In the genomic region with DNA sequence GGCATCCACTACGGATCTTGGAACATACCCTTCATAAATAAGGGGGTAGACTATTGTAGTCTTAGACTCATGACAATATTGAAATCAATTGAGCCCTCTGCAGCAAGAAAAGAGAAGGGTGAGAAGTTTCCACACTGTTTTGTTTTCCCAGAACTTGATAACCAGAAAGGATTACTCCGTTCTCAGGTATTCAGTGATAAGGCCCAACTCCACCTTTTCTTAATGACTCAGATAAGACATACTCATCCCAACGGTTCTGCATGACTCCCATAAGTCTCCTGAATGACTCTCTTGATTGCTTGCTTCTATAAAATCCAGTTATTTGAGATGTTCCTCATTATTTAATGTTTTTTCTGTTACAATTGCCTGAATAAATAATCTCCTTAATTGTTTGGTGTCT, we compare ENCODE assay signal across 20 cellular contexts.
"Had no signal": no experiment of that assay in that cellular context is flagged by ENCODE, and none has a peak within 500 bp of the region (broad histone marks: within the 10 kb centered on the region; RNA-seq: fewer than 3 reads in every experiment).

No MANE protein-coding gene starts in this region.

- H3K36me3 ChIP-seq: colonic mucosa, esophagus muscularis mucosa, gastroesophageal sphincter, neural progenitor cell, ovary, right atrium auricular region, sigmoid colon, stomach, thoracic aorta, transverse colon had no signal

- H3K27me3 ChIP-seq: colonic mucosa, esophagus muscularis mucosa, gastroesophageal sphincter, neural progenitor cell, right atrium auricular region, sigmoid colon, stomach, transverse colon had no signal

- H2AFZ ChIP-seq: neural progenitor cell had no signal

- H3K9ac ChIP-seq: neural progenitor cell had no signal

- H3K4me3 ChIP-seq: colonic mucosa, esophagus muscularis mucosa, gastroesophageal sphincter, neural progenitor cell, ovary, right atrium auricular region, sigmoid colon, skin epidermis, stomach, thoracic aorta, transverse colon had no signal

- H3K9me3 ChIP-seq: colonic mucosa, esophagus muscularis mucosa, gastroesophageal sphincter, ovary, right atrium auricular region, sigmoid colon, stomach, thoracic aorta, transverse colon had no signal

- H3K4me1 ChIP-seq: colonic mucosa, esophagus muscularis mucosa, gastroesophageal sphincter, neural progenitor cell, right atrium auricular region, sigmoid colon, stomach, transverse colon had no signal

- ATAC-seq: gastroesophageal sphincter; natural killer cell treated with Interleukin-12 subunit alpha and Interleukin-12 subunit beta and Interleukin-15 and Interleukin-18, amount 100 ng/mL, for 72 hours had no signal

- H3K27ac ChIP-seq: colonic mucosa, epithelial cell of prostate, esophagus muscularis mucosa, gastroesophageal sphincter, neural progenitor cell, ovary, right atrium auricular region, sigmoid colon, skin epidermis, stomach, thoracic aorta, transverse colon had no signal

- DNase-seq: colonic mucosa; effector CD4-positive, alpha-beta T cell; glutamatergic neuron; kidney; mammary epithelial cell; nucleus accumbens; ovary; sigmoid colon; stimulated activated naive CD4-positive, alpha-beta T cell; stomach; substantia nigra; transverse colon had no signal

- H3K4me2 ChIP-seq: neural progenitor cell had no signal
